ENCODE assay signal across 1 cellular context in genomic region chr14:73246387-73247150, GRCh38.
TF ChIP-seq lines count a peak whose summit lies in the region.

No MANE protein-coding gene starts in this region.

TF ChIP-seq in IMR-90, 13 proteins besides CTCF, POLR2A, EP300 and RAD21 (continued from another document):
- TF ChIP-seq NFE2L2 (IDR thresholded peaks at IDR 0.05; ENCODE audit: low read depth, low read length) (no peak), ELK1 (IDR thresholded peaks at IDR 0.05; ENCODE audit: borderline replicate concordance, low read depth, low read length) (no peak)
